Comparison of ENCODE assay signal across 8 cellular contexts in the genomic region with DNA sequence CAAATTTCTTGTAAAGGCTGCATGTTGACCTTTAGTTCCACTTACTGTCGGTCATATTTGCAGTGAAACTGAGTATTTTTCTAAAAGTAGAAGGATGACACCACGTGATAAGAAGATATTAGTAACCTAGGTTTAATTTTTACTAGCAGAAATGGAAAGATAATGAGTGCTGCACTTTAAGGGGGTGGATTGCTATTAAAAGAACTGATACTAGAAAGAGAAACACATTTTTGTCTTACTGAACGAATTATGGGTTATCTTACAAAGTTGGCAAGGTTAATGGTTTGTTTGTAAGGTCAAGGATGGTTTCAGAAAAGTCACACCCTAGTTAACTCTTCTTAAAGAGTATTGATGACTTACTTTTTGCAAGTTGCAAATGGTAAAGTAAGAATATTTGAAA. TPM values are rescaled to one million over a fixed set of nuclear protein-coding genes. Genes with fewer than 3 reads are reported as not detected.
DNase-seq lines count a peak whose midpoint lies in the region; ATAC-seq and TF ChIP-seq lines count a peak whose summit lies in the region.

No MANE protein-coding gene starts in this region.

- POLR2A ChIA-PET in BJ (lab: Charles Lee), result no interaction called here

- TF ChIP-seq POLR2A in uterus (IDR thresholded peaks at IDR 0.05), result no peak

- H3K27me3 ChIP-seq in BJ (ENCODE audit: control insufficient read depth, insufficient read depth, low read length) (no peaks in the 10 kb centered on the region), adipocyte (replicated peaks; ENCODE audit: control insufficient read depth, insufficient read depth, low read length) (no peaks in the 10 kb centered on the region), uterus (no peaks in the 10 kb centered on the region)

- ATAC-seq in GM18907 (IDR thresholded peaks at IDR 0.05; ENCODE audit: unreplicated experiment) (peak; percentile 41), HG02981 (IDR thresholded peaks at IDR 0.05; ENCODE audit: unreplicated experiment) (peak; percentile 26)

- no peak for TF ChIP-seq CTCF in BJ (IDR thresholded peaks at IDR 0.05; ENCODE audit: insufficient read depth, low read depth, low read length)
- TF ChIP-seq CTCF in uterus (IDR thresholded peaks at IDR 0.05), result no peak

- DNase-seq in BJ (ENCODE audit: low read depth) (no peak), adipocyte (ENCODE audit: low read depth) (no peak), DMS153 (lab: John Stamatoyannopoulos, UW) (no peak), D341Med (ENCODE audit: low spot score) (no peak), uterus (no peak)
- no peak for DNase-seq in stimulated activated CD4-positive, alpha-beta T cell treated with anti-CD3 and anti-CD28 coated beads, Interleukin-4, amount 100 ng/mL, for 4 hours

- H3K4me1 ChIP-seq in adipocyte (ENCODE audit: control insufficient read depth, insufficient read depth, low read length) (peaks cover 37% of the 10 kb centered on the region), uterus (no peaks in the 10 kb centered on the region)

- peak overlapping the region; percentile 36 for H3K4me3 ChIP-seq in BJ (ENCODE audit: low read depth, low read length)
- H3K4me3 ChIP-seq in adipocyte (ENCODE audit: low read length), result peak overlapping the region; percentile 94
- H3K4me3 ChIP-seq in uterus, result no peak overlapping the region

- H3K9me3 ChIP-seq in adipocyte (ENCODE audit: control insufficient read depth, low read length) (no peaks in the 10 kb centered on the region), uterus (no peaks in the 10 kb centered on the region)

- CTCF ChIA-PET in BJ (lab: Yijun Ruan, JAX), result interaction anchor here (7.6 kb wide), 1 partner anchor 215 kb away, joined by 50 read pairs; no protein-coding TSS in a partner anchor

- H3K36me3 ChIP-seq in BJ (ENCODE audit: control insufficient read depth, insufficient read depth, low read length) (no peaks in the 10 kb centered on the region), adipocyte (ENCODE audit: control insufficient read depth, insufficient read depth, low read length, severe bottlenecking) (no peaks in the 10 kb centered on the region), uterus (no peaks in the 10 kb centered on the region)

- no peak overlapping the region for H3K9ac ChIP-seq in adipocyte (ENCODE audit: low read length)

- intact Hi-C loops in uterus (cut with DNase I; ENCODE audit: low total_unique reads), result no loop called here

- H3K27ac ChIP-seq in uterus, result no peak overlapping the region

RNA-seq across cellular contexts. Expression of a gene that starts 2.4 kb away (rescaled TPM):
- polyA plus RNA-seq in BJ (2011; rRNA removed), result 29.1 and 35.1 TPM in 2 replicates
- polyA minus RNA-seq in BJ (2011; rRNA and poly(A)+ RNA removed), result 20.3 and 31.8 TPM in 2 replicates
- 10 to 100 TPM in 1 of 4 donors, 1 to 10 TPM in 2, under 1 TPM in 1; 0.51 to 14.9 (median 6.5) TPM for total RNA-seq in uterus

Comparison
In these comparisons a context has a peak if more than half of its experiments do, and no peak if none do; other contexts are left out.
1. H3K4me3 ChIP-seq: peak in BJ (single experiment) and adipocyte (single experiment); none in uterus (0 of 2).